4 cellular contexts compared by ENCODE assay signal in the genomic region with DNA sequence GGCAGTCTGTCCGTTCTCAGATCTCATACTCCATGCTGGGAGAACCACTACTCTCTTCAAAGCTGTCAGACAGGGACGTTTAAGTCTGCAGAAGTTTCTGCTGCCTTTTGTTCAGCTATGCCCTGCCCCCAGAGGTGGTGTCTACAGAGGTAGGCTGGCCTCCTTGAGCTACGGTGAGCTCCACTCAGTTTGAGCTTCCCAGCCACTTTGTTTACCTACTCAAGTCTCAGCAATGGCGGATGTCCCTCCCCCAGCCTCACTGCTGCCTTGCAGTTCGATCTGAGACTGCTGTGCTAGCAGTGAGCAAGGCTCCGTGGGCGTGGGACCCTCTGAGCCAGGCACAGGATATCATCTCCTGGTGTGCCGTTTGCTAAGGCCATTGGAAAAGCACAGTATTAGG. TPM values are rescaled to one million over a fixed set of nuclear protein-coding genes. Genes with fewer than 3 reads are reported as not detected.
"Had no signal": no experiment of that assay in that cellular context is flagged by ENCODE, and none has a peak within 500 bp of the region (broad histone marks: within the 10 kb centered on the region; RNA-seq: fewer than 3 reads in every experiment).

No MANE protein-coding gene starts in this region.

RNA-seq across cellular contexts. Expression of gene TMEM163, which starts 33.2 kb away (rescaled TPM):
- total RNA-seq: naive thymus-derived CD8-positive, alpha-beta T cell; osteoblast; tibial nerve; vagina had no signal
